Comparison of ENCODE assay signal across 8 cellular contexts in the genomic region with DNA sequence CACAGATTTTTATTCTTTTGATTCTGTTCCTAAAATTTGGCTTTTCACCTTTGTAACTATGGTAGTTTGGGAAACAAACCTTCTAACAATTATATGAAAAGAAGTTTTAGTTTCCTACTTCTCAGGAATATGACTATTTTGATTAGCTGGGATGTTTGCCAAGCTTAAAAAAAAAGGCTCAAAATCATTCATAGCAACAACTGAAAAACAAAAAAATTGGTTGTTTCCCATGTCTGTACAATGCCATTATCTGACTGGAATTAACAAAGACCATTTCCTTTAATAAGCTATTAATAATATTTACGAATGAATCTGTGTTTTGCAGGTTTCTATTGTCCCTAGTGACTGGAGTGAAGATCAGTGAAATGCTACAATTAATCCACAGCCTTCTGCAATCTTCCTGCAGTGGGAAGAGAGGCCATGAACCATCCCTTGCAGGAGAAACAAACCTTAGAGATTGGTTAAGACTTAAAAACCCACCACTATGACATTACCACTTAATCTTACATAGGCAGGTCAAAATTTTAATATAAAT. TPM values are rescaled to one million over a fixed set of nuclear protein-coding genes. Genes with fewer than 3 reads are reported as not detected.
DNase-seq lines count a peak whose midpoint lies in the region; ATAC-seq, FAIRE-seq and TF ChIP-seq lines count a peak whose summit lies in the region.

No MANE protein-coding gene starts in this region.

- H2BK120ac ChIP-seq in IMR-90 (ENCODE audit: low read depth, low read length), result peak overlapping the region; percentile 60; the same call in 1 of the 2 replicates

- peak overlapping the region; percentile 84 for H2BK5ac ChIP-seq in IMR-90 (ENCODE audit: low read depth, low read length, poor library complexity, severe bottlenecking)

- CTCF ChIA-PET in BJ (lab: Yijun Ruan, JAX), result interaction anchor here (0.8 to 1.6 kb wide), 6 partner anchors 17 to 255 kb away, joined by 3 to 7 read pairs (median 3); no protein-coding TSS in a partner anchor
- CTCF ChIA-PET in IMR-90 (lab: Yijun Ruan, JAX), result interaction anchor here (0.6 to 1.4 kb wide), 2 partner anchors 25 to 293 kb away, joined by 4 read pairs; no protein-coding TSS in a partner anchor

- peaks cover 41% of the 10 kb centered on the region for H4K20me1 ChIP-seq in IMR-90 (ENCODE audit: insufficient read depth, low read length)

- no peak overlapping the region for H4K5ac ChIP-seq in IMR-90 (ENCODE audit: low read depth, low read length)

- no peaks in the 10 kb centered on the region for H3K9me3 ChIP-seq in IMR-90 (ENCODE audit: control insufficient read depth, insufficient read depth, low read length)

- H3K36me3 ChIP-seq in BJ (ENCODE audit: control insufficient read depth, insufficient read depth, low read length) (no peaks in the 10 kb centered on the region), IMR-90 (ENCODE audit: control insufficient read depth, insufficient read depth, low read length) (peaks cover 12% of the 10 kb centered on the region), bronchial epithelial cell (ENCODE audit: control insufficient read depth, insufficient read depth, low read length) (no peaks in the 10 kb centered on the region)

- H2BK15ac ChIP-seq in IMR-90 (ENCODE audit: low read depth, low read length), result no peak overlapping the region

- H3K36me3 Mint-ChIP-seq in naive thymus-derived CD8-positive, alpha-beta T cell, result peaks cover 9 to 32% (median 9%) of the 10 kb centered on the region in 3 donors

- peak overlapping the region in 5 of 10 donors; percentile 16 to 89 (median 19) for H3K27ac Mint-ChIP-seq in naive thymus-derived CD8-positive, alpha-beta T cell

- peak overlapping the region; percentile 81; the same call in 1 of the 2 replicates for H3K56ac ChIP-seq in IMR-90 (ENCODE audit: extremely low read depth, insufficient read depth, low read length)

- DNase-seq in BJ (ENCODE audit: low read depth) (no peak), IMR-90 (no peak), bronchial epithelial cell (ENCODE audit: low read depth) (no peak), ecto neural progenitor cell (ENCODE audit: low spot score) (no peak), NCI-H2227 (lab: John Stamatoyannopoulos, UW; ENCODE audit: unreplicated experiment) (no peak)
- DNase-seq in naive thymus-derived CD8-positive, alpha-beta T cell, result no peak

- no TSS peak for BruUV-seq in IMR-90 (replicated peaks; lab: Mats Ljungman, UMichigan)

- intact Hi-C loops in IMR-90 (cut with micrococcal nuclease), result loop anchor here (5.0 kb wide), 1 partner anchor 231 kb away; a partner anchor contains a TSS

- in situ Hi-C loops in IMR-90 (cut with MboI; ENCODE audit: low sequenced_read_pairs), result no loop called here

- TF ChIP-seq CTCF in BJ (IDR thresholded peaks at IDR 0.05; ENCODE audit: insufficient read depth, low read depth, low read length) (no peak), IMR-90 (conservative IDR thresholded peaks at IDR 0.05; ENCODE audit: low read depth, low read length) (no peak), bronchial epithelial cell (IDR thresholded peaks at IDR 0.05; ENCODE audit: insufficient read depth, low read length, severe bottlenecking) (no peak)

- POLR2A ChIA-PET in BJ (lab: Charles Lee), result no interaction called here
- POLR2A ChIA-PET in IMR-90 (lab: Charles Lee; ENCODE audit: unreplicated experiment), result interaction anchor here (0.6 kb wide), 1 partner anchor 8 kb away, joined by 7 read pairs; no protein-coding TSS in a partner anchor
- POLR2A ChIA-PET in naive thymus-derived CD8-positive, alpha-beta T cell (lab: Charles Lee), result interaction anchor here (1.1 to 2.3 kb wide), 2 partner anchors 12 to 33 kb away, joined by 3 to 8 read pairs; a partner anchor contains a TSS

- H3K4me3 ChIP-seq in BJ (ENCODE audit: low read depth, low read length) (peak overlapping the region; percentile 35), IMR-90 (ENCODE audit: insufficient read depth, low read depth, low read length) (peak overlapping the region; percentile 61), bronchial epithelial cell (ENCODE audit: low read depth, low read length) (peak overlapping the region; percentile 20)

- H2AK9ac ChIP-seq in IMR-90 (replicated peaks; ENCODE audit: low read depth, low read length, poor library complexity), result no peak overlapping the region

- no peaks in the 10 kb centered on the region for H3K27me3 Mint-ChIP-seq in naive thymus-derived CD8-positive, alpha-beta T cell

- H3K79me1 ChIP-seq in IMR-90 (ENCODE audit: low read depth in 1 of 2, low read length in 2 of 2), result peaks cover 5 to 29% of the 10 kb centered on the region in 2 experiments

- H4K8ac ChIP-seq in IMR-90 (ENCODE audit: low read depth in 2 of 2, low read length in 2 of 2), result peak overlapping the region; percentile 15 to 78; a peak in 3 of 4 replicates

- peak overlapping the region; percentile 26; the same call in 1 of the 2 replicates for H3K18ac ChIP-seq in IMR-90 (ENCODE audit: low read depth, low read length)

- peak overlapping the region; percentile 55; the same call in 1 of the 2 replicates for H3K9ac ChIP-seq in IMR-90 (ENCODE audit: low read depth, low read length)

- dilution Hi-C loops in IMR-90 (cut with HindIII; ENCODE audit: low sequenced_read_pairs, unreplicated experiment), result no loop called here

- WGBS in IMR-90 (ENCODE audit: extremely low coverage in 2 of 2, insufficient read length in 1 of 2), 2 experiments, result no CpG with 5 or more reads among the region's 1 CpG

- peak overlapping the region in 8 of 10 donors; percentile 13 to 79 (median 56) for H3K4me3 Mint-ChIP-seq in naive thymus-derived CD8-positive, alpha-beta T cell

- 0 out of 2 replicates have a peak, but pooled peaks have one; percentile 3 for TF ChIP-seq POLR2A in IMR-90 (IDR thresholded peaks at IDR 0.05; ENCODE audit: low read depth, low read length)

- no peak for TF ChIP-seq RAD21 in IMR-90 (IDR thresholded peaks at IDR 0.05; ENCODE audit: low read length)

- H2AK5ac ChIP-seq in IMR-90 (ENCODE audit: low read depth, low read length), result peak overlapping the region; percentile 55

- H3K14ac ChIP-seq in IMR-90 (replicated peaks; ENCODE audit: low read depth, low read length), result peak overlapping the region; percentile 82

- H3K23ac ChIP-seq in IMR-90 (ENCODE audit: low read depth, low read length), result peak overlapping the region; percentile 84; the same call in 1 of the 2 replicates

- peak overlapping the region; percentile 7; the same call in 1 of the 2 replicates for H4K91ac ChIP-seq in IMR-90 (ENCODE audit: insufficient read depth, low read depth, low read length)

- peaks cover 0 to 75% (median 10%) of the 10 kb centered on the region in 9 donors for H3K9me3 Mint-ChIP-seq in naive thymus-derived CD8-positive, alpha-beta T cell

- no peak overlapping the region for H2AFZ ChIP-seq in IMR-90 (replicated peaks; ENCODE audit: low read length, poor library complexity)

- H3K27me3 ChIP-seq in BJ (ENCODE audit: control insufficient read depth, insufficient read depth, low read length) (no peaks in the 10 kb centered on the region), IMR-90 (ENCODE audit: control insufficient read depth, insufficient read depth, low read length) (no peaks in the 10 kb centered on the region), bronchial epithelial cell (ENCODE audit: control insufficient read depth, insufficient read depth, low read length) (no peaks in the 10 kb centered on the region)

- H3K4me1 Mint-ChIP-seq in naive thymus-derived CD8-positive, alpha-beta T cell, result peaks cover 5 to 60% (median 35%) of the 10 kb centered on the region in 4 donors

- H3K4ac ChIP-seq in IMR-90 (ENCODE audit: low read depth, low read length), result peak overlapping the region; percentile 73; the same call in 1 of the 2 replicates

- peak overlapping the region; percentile 73 for H3K27ac ChIP-seq in IMR-90 (ENCODE audit: insufficient read depth, low read length)

- no peak for FAIRE-seq in bronchial epithelial cell (lab: Jason Lieb, UNC)

- ATAC-seq in IMR-90 (ENCODE audit: low read depth) (peak; percentile 0; the same call in 1 of the 2 replicates), GM18502 (IDR thresholded peaks at IDR 0.05; ENCODE audit: poor library complexity, unreplicated experiment) (no peak), GM19397 (IDR thresholded peaks at IDR 0.05; ENCODE audit: unreplicated experiment) (no peak)
- ATAC-seq in naive thymus-derived CD8-positive, alpha-beta T cell, result no peak

- H3K4me1 ChIP-seq in IMR-90 (ENCODE audit: control insufficient read depth, insufficient read depth, low read length), result peaks cover 11% of the 10 kb centered on the region

- H3K9me1 ChIP-seq in IMR-90 (ENCODE audit: insufficient read depth, low read length), result no peaks in the 10 kb centered on the region

- peak overlapping the region; percentile 47; the same call in 1 of the 2 replicates for H2BK20ac ChIP-seq in IMR-90 (ENCODE audit: low read depth, low read length)

- peak overlapping the region; percentile 93 for H3K4me2 ChIP-seq in IMR-90 (ENCODE audit: low read depth, low read length)

TF ChIP-seq in IMR-90, 13 proteins besides CTCF, POLR2A, EP300 and RAD21 (continues in another document):
- TF ChIP-seq, protein P1, sequence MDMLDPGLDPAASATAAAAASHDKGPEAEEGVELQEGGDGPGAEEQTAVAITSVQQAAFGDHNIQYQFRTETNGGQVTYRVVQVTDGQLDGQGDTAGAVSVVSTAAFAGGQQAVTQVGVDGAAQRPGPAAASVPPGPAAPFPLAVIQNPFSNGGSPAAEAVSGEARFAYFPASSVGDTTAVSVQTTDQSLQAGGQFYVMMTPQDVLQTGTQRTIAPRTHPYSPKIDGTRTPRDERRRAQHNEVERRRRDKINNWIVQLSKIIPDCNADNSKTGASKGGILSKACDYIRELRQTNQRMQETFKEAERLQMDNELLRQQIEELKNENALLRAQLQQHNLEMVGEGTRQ (IDR thresholded peaks at IDR 0.05; ENCODE audit: low read depth, low read length), result no peak
- no peak for TF ChIP-seq MXI1 (IDR thresholded peaks at IDR 0.05; ENCODE audit: borderline replicate concordance, low read depth, low read length)

RNA-seq across cellular contexts. Expression of a gene that starts 4.2 kb away (rescaled TPM):
- polyA plus RNA-seq in BJ (2011; rRNA removed), result 2.5 and 4.3 TPM in 2 replicates
- polyA minus RNA-seq in BJ (2011; rRNA and poly(A)+ RNA removed), result 3.0 and 5.7 TPM in 2 replicates
- 8.8 and 15.3 TPM in 2 replicates for total RNA-seq in IMR-90 (2012; rRNA removed)
- 4.5 and 6.3 TPM in 2 replicates for polyA plus RNA-seq in IMR-90 (2012; rRNA removed)
- polyA plus RNA-seq in IMR-90 (2012; cell fraction: cytosol; rRNA removed), result 2.0 and 2.1 TPM in 2 replicates
- 1.5 and 4.5 TPM in 2 replicates for polyA plus RNA-seq in IMR-90 (2012; cell fraction: nucleus; rRNA removed; ENCODE audit: low replicate concordance)
- total RNA-seq in bronchial epithelial cell, result 18.2 and 19.6 TPM in 2 replicates
- 10 to 100 TPM; 28.1 TPM for total RNA-seq in naive thymus-derived CD8-positive, alpha-beta T cell
- 1 to 10 TPM; 2.0 to 3.2 (median 2.6) TPM for polyA plus RNA-seq in naive thymus-derived CD8-positive, alpha-beta T cell

RNA-seq across cellular contexts. Expression of a gene that starts 33.2 kb away (rescaled TPM):
- polyA plus RNA-seq in BJ (2011; rRNA removed), result 100 and 107 TPM in 2 replicates
- 35.3 and 46.2 TPM in 2 replicates for polyA minus RNA-seq in BJ (2011; rRNA and poly(A)+ RNA removed)
- total RNA-seq in IMR-90 (2012; rRNA removed), result 162 and 230 TPM in 2 replicates
- 135 and 156 TPM in 2 replicates for polyA plus RNA-seq in IMR-90 (2012; rRNA removed)
- polyA plus RNA-seq in IMR-90 (2012; cell fraction: cytosol; rRNA removed), result 141 and 213 TPM in 2 replicates
- 57.3 and 81.6 TPM in 2 replicates for polyA plus RNA-seq in IMR-90 (2012; cell fraction: nucleus; rRNA removed; ENCODE audit: low replicate concordance)
- total RNA-seq in bronchial epithelial cell, result 136 and 140 TPM in 2 replicates
- 100 to 1,000 TPM; 156 to 164 TPM for total RNA-seq in naive thymus-derived CD8-positive, alpha-beta T cell
- 100 to 1,000 TPM; 236 to 254 (median 247) TPM for polyA plus RNA-seq in naive thymus-derived CD8-positive, alpha-beta T cell
